In genomic region chr20:53077373-53078205, GRCh38 we compare ENCODE assay signal across 13 cellular contexts.
DNase-seq lines count a peak whose midpoint lies in the region; ATAC-seq and TF ChIP-seq lines count a peak whose summit lies in the region.
"Had no signal": no experiment of that assay in that cellular context is flagged by ENCODE, and none has a peak within 500 bp of the region (broad histone marks: within the 10 kb centered on the region; RNA-seq: fewer than 3 reads in every experiment).

No MANE protein-coding gene starts in this region.

- no peaks in the 10 kb centered on the region for H3K9me3 Mint-ChIP-seq in activated T-helper 2 cell treated with anti-CD3 and anti-CD28 coated beads, Interferon-gamma antibody, Interleukin-2, Interleukin-4, amounts not matched to agents 10 μg/mL and 5 μg/mL and 100 μg/mL, durations not matched to agents 14 hours and 24 hours and 36 hours
- H3K9me3 Mint-ChIP-seq in glutamatergic neuron (ENCODE audit: unreplicated experiment): no peaks in the 10 kb centered on the region
- H3K9me3 Mint-ChIP-seq: neural crest cell had no signal

- H4K20me1 ChIP-seq in PC-3 (ENCODE audit: low read length) (no peaks in the 10 kb centered on the region), fibroblast of lung (ENCODE audit: control insufficient read depth, extremely low read depth, insufficient read depth, low read length) (no peaks in the 10 kb centered on the region)

- H3K36me3 ChIP-seq in PC-3 (ENCODE audit: low read depth, low read length): no peaks in the 10 kb centered on the region
- H3K36me3 ChIP-seq in fibroblast of lung (ENCODE audit: control insufficient read depth, insufficient read depth, low read length): no peaks in the 10 kb centered on the region
- H3K36me3 ChIP-seq in skeletal muscle tissue (ENCODE audit: control insufficient read depth in 3 of 3, insufficient read depth in 3 of 3, low read length in 3 of 3): no peaks in the 10 kb centered on the region
- H3K36me3 ChIP-seq: ascending aorta had no signal

- H3K9me3 ChIP-seq in PC-3 (ENCODE audit: low read length) (peaks cover 5% of the 10 kb centered on the region; the same call in 1 of the 2 replicates), fibroblast of lung (ENCODE audit: control insufficient read depth, insufficient read depth, low read depth, low read length) (no peaks in the 10 kb centered on the region), skeletal muscle tissue (ENCODE audit: control insufficient read depth in 3 of 3, low read length in 3 of 3) (no peaks in the 10 kb centered on the region)
- H3K9me3 ChIP-seq: ascending aorta had no signal

- H3F3A ChIP-seq in PC-3 (ENCODE audit: low read length, unreplicated experiment): no peaks in the 10 kb centered on the region

- CTCF ChIA-PET in PC-3 (lab: Charles Lee): no interaction called here

- H3K27ac ChIP-seq in PC-3 (ENCODE audit: low read length) (no peak overlapping the region), fibroblast of lung (ENCODE audit: insufficient read depth, low read length) (no peak overlapping the region), skeletal muscle tissue (ENCODE audit: low read depth, low read length) (peak overlapping the region; percentile 9)

- no peaks in the 10 kb centered on the region for H3K27me3 ChIP-seq in PC-3 (ENCODE audit: low read length)
- H3K27me3 ChIP-seq in fibroblast of lung (ENCODE audit: control insufficient read depth, insufficient read depth, low read length): no peaks in the 10 kb centered on the region
- no peaks in the 10 kb centered on the region for H3K27me3 ChIP-seq in skeletal muscle tissue (ENCODE audit: control insufficient read depth in 3 of 3, insufficient read depth in 3 of 3, low read length in 3 of 3)
- H3K27me3 ChIP-seq: ascending aorta had no signal

- H3K4me1 ChIP-seq in PC-3 (ENCODE audit: insufficient read depth, low read length): peaks cover 4% of the 10 kb centered on the region; the same call in 1 of the 2 replicates
- no peaks in the 10 kb centered on the region for H3K4me1 ChIP-seq in fibroblast of lung (ENCODE audit: control insufficient read depth, extremely low read depth, insufficient read depth, low read length)
- H3K4me1 ChIP-seq in skeletal muscle tissue (ENCODE audit: control insufficient read depth in 3 of 3, insufficient read depth in 3 of 3, low read length in 3 of 3): peaks cover 6 to 13% (median 10%) of the 10 kb centered on the region in 3 donors
- H3K4me1 ChIP-seq: ascending aorta had no signal

- H3K4me3 Mint-ChIP-seq in activated T-helper 2 cell treated with anti-CD3 and anti-CD28 coated beads, Interferon-gamma antibody, Interleukin-2, Interleukin-4, amounts not matched to agents 10 μg/mL and 5 μg/mL and 100 μg/mL, durations not matched to agents 14 hours and 24 hours and 36 hours (ENCODE audit: low read depth): no peak overlapping the region
- H3K4me3 Mint-ChIP-seq in glutamatergic neuron (ENCODE audit: unreplicated experiment): no peak overlapping the region
- H3K4me3 Mint-ChIP-seq: neural crest cell had no signal

- peaks cover 11% of the 10 kb centered on the region for H3K36me3 Mint-ChIP-seq in activated T-helper 2 cell treated with anti-CD3 and anti-CD28 coated beads, Interferon-gamma antibody, Interleukin-2, Interleukin-4, amounts not matched to agents 10 μg/mL and 5 μg/mL and 100 μg/mL, durations not matched to agents 14 hours and 24 hours and 36 hours (ENCODE audit: low read depth)
- H3K36me3 Mint-ChIP-seq in glutamatergic neuron (ENCODE audit: unreplicated experiment): no peaks in the 10 kb centered on the region

- H3K4me1 Mint-ChIP-seq in activated T-helper 2 cell treated with anti-CD3 and anti-CD28 coated beads, Interferon-gamma antibody, Interleukin-2, Interleukin-4, amounts not matched to agents 10 μg/mL and 5 μg/mL and 100 μg/mL, durations not matched to agents 14 hours and 24 hours and 36 hours (ENCODE audit: low read depth): peaks cover 28% of the 10 kb centered on the region
- H3K4me1 Mint-ChIP-seq in glutamatergic neuron (ENCODE audit: low read depth, unreplicated experiment): no peaks in the 10 kb centered on the region
- H3K4me1 Mint-ChIP-seq: neural crest cell had no signal

- POLR2A ChIA-PET in PC-3 (lab: Charles Lee; ENCODE audit: unreplicated experiment): no interaction called here

- no peak overlapping the region for H2AFZ ChIP-seq in PC-3 (ENCODE audit: low read length)
- no peak overlapping the region for H2AFZ ChIP-seq in fibroblast of lung (ENCODE audit: low read length)

- H3K4me3 ChIP-seq in PC-3 (ENCODE audit: low read length) (no peak overlapping the region), fibroblast of lung (replicated peaks in 1 of 4; ENCODE audit: control extremely low read depth in 1 of 4, insufficient read depth in 1 of 4, low read depth in 3 of 4, low read length in 4 of 4) (no peak overlapping the region), skeletal muscle tissue (ENCODE audit: low read length in 3 of 3) (no peak overlapping the region)
- H3K4me3 ChIP-seq: ascending aorta had no signal

- H3K4me2 ChIP-seq in PC-3 (ENCODE audit: low read length): no peak overlapping the region
- no peak overlapping the region for H3K4me2 ChIP-seq in fibroblast of lung (ENCODE audit: extremely low read depth, insufficient read depth, low read length)

- intact Hi-C loops in PC-3 (cut with micrococcal nuclease): no loop called here
- intact Hi-C loops in activated T-helper 2 cell treated with anti-CD3 and anti-CD28 coated beads, Interferon-gamma antibody, Interleukin-2, Interleukin-4, amounts not matched to agents 10 μg/mL and 5 μg/mL and 100 μg/mL, durations not matched to agents 14 hours and 24 hours and 36 hours (cut with micrococcal nuclease): loop anchor here (1.0 to 5.0 kb wide), 9 partner anchors 7 to 771 kb away; no protein-coding TSS in a partner anchor

- H3K79me2 ChIP-seq in PC-3 (ENCODE audit: low read length) (no peaks in the 10 kb centered on the region), fibroblast of lung (ENCODE audit: control insufficient read depth, insufficient read depth, low read length) (no peaks in the 10 kb centered on the region)

- H3K9ac ChIP-seq in PC-3 (ENCODE audit: low read length): no peak overlapping the region
- H3K9ac ChIP-seq in fibroblast of lung (ENCODE audit: insufficient read depth, low read length): no peak overlapping the region
- H3K9ac ChIP-seq in skeletal muscle tissue (ENCODE audit: low read depth in 1 of 3, low read length in 3 of 3): no peak overlapping the region

- no peaks in the 10 kb centered on the region for H3K27me3 Mint-ChIP-seq in activated T-helper 2 cell treated with anti-CD3 and anti-CD28 coated beads, Interferon-gamma antibody, Interleukin-2, Interleukin-4, amounts not matched to agents 10 μg/mL and 5 μg/mL and 100 μg/mL, durations not matched to agents 14 hours and 24 hours and 36 hours (ENCODE audit: low read depth)
- peaks cover 2% of the 10 kb centered on the region for H3K27me3 Mint-ChIP-seq in glutamatergic neuron (ENCODE audit: unreplicated experiment)

- peak; percentile 17 for DNase-seq in PC-3
- DNase-seq in fibroblast of lung (ENCODE audit: low read depth in 2 of 2): peak; percentile 22 to 92
- no peak for DNase-seq in activated T-helper 2 cell treated with anti-CD3 and anti-CD28 coated beads, Interferon-gamma antibody, Interleukin-2, Interleukin-4, amounts not matched to agents 10 μg/mL and 5 μg/mL and 100 μg/mL, durations not matched to agents 14 hours and 24 hours and 36 hours (ENCODE audit: low spot score)
- no peak for DNase-seq in glutamatergic neuron
- no peak for DNase-seq in amniotic stem cell (lab: John Stamatoyannopoulos, UW)
- DNase-seq: EL, hippocampal formation, T-helper 9 cell had no signal

- TF ChIP-seq CTCF in PC-3 (conservative IDR thresholded peaks at IDR 0.05; ENCODE audit: low read depth, low read length) (no peak), fibroblast of lung (conservative IDR thresholded peaks at IDR 0.05 in 1 of 2, IDR thresholded peaks at IDR 0.05 in 1 of 2; ENCODE audit: low read depth in 1 of 2, low read length in 2 of 2) (no peak), glutamatergic neuron (IDR thresholded peaks at IDR 0.05; ENCODE audit: partially characterized antibody, unreplicated experiment) (no peak)

- H3K9me2 ChIP-seq in PC-3 (replicated peaks; ENCODE audit: low read length): no peaks in the 10 kb centered on the region

- BruUV-seq in PC-3 (replicated peaks; lab: Mats Ljungman, UMichigan): no TSS peak

- ATAC-seq in GM19351 (IDR thresholded peaks at IDR 0.05; ENCODE audit: unreplicated experiment): peak; percentile 52
- ATAC-seq in PC-3: no peak
- ATAC-seq in HG02642 (IDR thresholded peaks at IDR 0.05; ENCODE audit: poor library complexity, unreplicated experiment): no peak

- no peak overlapping the region for H3K27ac Mint-ChIP-seq in activated T-helper 2 cell treated with anti-CD3 and anti-CD28 coated beads, Interferon-gamma antibody, Interleukin-2, Interleukin-4, amounts not matched to agents 10 μg/mL and 5 μg/mL and 100 μg/mL, durations not matched to agents 14 hours and 24 hours and 36 hours
- no peak overlapping the region for H3K27ac Mint-ChIP-seq in glutamatergic neuron (ENCODE audit: unreplicated experiment)

Comparison
In these comparisons a context has a peak if more than half of its experiments do, and no peak if none do; other contexts are left out.
1. DNase-seq: peak in PC-3 (single experiment) and fibroblast of lung (2 of 2); none in activated T-helper 2 cell treated with anti-CD3 and anti-CD28 coated beads, Interferon-gamma antibody, Interleukin-2, Interleukin-4, amounts not matched to agents 10 μg/mL and 5 μg/mL and 100 μg/mL, durations not matched to agents 14 hours and 24 hours and 36 hours (single experiment), glutamatergic neuron (single experiment) and amniotic stem cell (single experiment).